In the genomic region with DNA sequence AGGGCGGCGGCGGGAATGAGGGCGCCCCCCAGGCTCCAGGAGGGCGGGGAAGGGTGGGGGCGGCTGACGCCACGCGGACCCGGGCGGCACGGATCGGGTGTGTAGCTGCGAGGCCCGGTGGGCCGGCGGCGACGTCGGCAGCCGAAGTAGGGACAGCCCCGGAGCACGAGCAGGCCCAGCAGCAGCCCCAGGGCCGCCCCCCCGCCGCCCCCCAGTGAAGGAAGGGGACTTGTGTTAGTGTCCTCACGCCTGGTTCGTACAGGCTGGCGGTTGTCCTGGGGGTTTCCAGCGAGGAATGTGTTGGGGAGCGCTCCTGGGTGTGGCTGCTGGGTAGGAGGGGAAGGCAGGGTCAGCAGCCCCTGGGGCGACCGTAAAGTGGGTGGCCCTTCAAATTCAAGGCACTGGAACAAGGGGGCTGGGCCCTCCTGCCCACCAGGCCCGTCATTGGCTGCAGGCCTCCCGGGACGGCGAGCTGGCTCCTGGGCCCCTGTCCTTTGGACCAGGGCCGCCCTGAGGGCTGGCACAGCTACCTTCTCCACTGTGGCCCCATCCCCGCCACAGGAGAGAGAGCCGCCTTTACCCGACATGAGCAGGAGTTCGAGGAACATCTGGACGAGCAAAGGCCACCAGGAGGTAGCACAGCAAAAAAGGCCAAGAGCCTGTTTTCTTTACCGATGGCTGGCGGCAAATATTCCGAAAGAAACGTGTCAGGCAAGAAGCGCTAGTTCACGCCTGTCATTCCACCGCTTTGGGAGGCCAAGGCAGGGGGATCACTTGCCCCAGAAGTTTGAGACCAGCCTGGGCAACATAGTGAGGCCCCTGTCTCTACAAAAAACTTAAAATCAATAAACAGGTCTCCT, we compare ENCODE assay signal across 2 cellular contexts.
A peak's percentile ranks its signal among the peaks of the same experiment; 100 is the strongest.
TF ChIP-seq lines count a peak whose summit lies in the region.

No MANE protein-coding gene starts in this region.

TF ChIP-seq in SK-N-SH, 30 proteins besides CTCF, POLR2A, EP300 and RAD21:
- no peak for TF ChIP-seq GABPA (IDR thresholded peaks at IDR 0.05; ENCODE audit: low read depth)
- TF ChIP-seq, protein P1, sequence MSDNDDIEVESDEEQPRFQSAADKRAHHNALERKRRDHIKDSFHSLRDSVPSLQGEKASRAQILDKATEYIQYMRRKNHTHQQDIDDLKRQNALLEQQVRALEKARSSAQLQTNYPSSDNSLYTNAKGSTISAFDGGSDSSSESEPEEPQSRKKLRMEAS (IDR thresholded peaks at IDR 0.05; ENCODE audit: low read depth) = 0 out of 2 replicates have a peak, but pooled peaks have one; percentile 46
- TF ChIP-seq, protein P2, sequence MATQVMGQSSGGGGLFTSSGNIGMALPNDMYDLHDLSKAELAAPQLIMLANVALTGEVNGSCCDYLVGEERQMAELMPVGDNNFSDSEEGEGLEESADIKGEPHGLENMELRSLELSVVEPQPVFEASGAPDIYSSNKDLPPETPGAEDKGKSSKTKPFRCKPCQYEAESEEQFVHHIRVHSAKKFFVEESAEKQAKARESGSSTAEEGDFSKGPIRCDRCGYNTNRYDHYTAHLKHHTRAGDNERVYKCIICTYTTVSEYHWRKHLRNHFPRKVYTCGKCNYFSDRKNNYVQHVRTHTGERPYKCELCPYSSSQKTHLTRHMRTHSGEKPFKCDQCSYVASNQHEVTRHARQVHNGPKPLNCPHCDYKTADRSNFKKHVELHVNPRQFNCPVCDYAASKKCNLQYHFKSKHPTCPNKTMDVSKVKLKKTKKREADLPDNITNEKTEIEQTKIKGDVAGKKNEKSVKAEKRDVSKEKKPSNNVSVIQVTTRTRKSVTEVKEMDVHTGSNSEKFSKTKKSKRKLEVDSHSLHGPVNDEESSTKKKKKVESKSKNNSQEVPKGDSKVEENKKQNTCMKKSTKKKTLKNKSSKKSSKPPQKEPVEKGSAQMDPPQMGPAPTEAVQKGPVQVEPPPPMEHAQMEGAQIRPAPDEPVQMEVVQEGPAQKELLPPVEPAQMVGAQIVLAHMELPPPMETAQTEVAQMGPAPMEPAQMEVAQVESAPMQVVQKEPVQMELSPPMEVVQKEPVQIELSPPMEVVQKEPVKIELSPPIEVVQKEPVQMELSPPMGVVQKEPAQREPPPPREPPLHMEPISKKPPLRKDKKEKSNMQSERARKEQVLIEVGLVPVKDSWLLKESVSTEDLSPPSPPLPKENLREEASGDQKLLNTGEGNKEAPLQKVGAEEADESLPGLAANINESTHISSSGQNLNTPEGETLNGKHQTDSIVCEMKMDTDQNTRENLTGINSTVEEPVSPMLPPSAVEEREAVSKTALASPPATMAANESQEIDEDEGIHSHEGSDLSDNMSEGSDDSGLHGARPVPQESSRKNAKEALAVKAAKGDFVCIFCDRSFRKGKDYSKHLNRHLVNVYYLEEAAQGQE (IDR thresholded peaks at IDR 0.05; ENCODE audit: low read depth, low read length) = no peak
- no peak for TF ChIP-seq JUND (IDR thresholded peaks at IDR 0.05)
- TF ChIP-seq CHD2 (IDR thresholded peaks at IDR 0.05; ENCODE audit: low read length, partially characterized antibody) = peak; percentile 31

TF ChIP-seq in endothelial cell of umbilical vein, 7 proteins besides CTCF, POLR2A, EP300 and RAD21:
- TF ChIP-seq JUN (IDR thresholded peaks at IDR 0.05; ENCODE audit: borderline replicate concordance, insufficient read depth, insufficient read length, low read depth) (no peak), POLR2AphosphoS5 (IDR thresholded peaks at IDR 0.05; ENCODE audit: insufficient read depth, low read depth, low read length) (no peak), MYC (IDR thresholded peaks at IDR 0.05; ENCODE audit: low read depth, low read length) (no peak), EZH2 (IDR thresholded peaks at IDR 0.05; ENCODE audit: borderline replicate concordance, low read depth, low read length, severe bottlenecking) (no peak), GATA2 (IDR thresholded peaks at IDR 0.05; ENCODE audit: insufficient read depth, insufficient read length, low read depth, low read length) (no peak), FOS (IDR thresholded peaks at IDR 0.05; ENCODE audit: borderline replicate concordance, insufficient read depth, low read length) (no peak)
- TF ChIP-seq, protein P1 (IDR thresholded peaks at IDR 0.05; ENCODE audit: insufficient read depth, insufficient read length) = no peak
TF ChIP-seq in endothelial cell of umbilical vein: peak in this region for 0.
